ENCODE assay signal across 14 cellular contexts in genomic region chr1:79716481-79716880, GRCh38.
DNase-seq lines count a peak whose midpoint lies in the region; ATAC-seq and TF ChIP-seq lines count a peak whose summit lies in the region.
"Had no signal": no experiment of that assay in that cellular context is flagged by ENCODE, and none has a peak within 500 bp of the region (broad histone marks: within the 10 kb centered on the region; RNA-seq: fewer than 3 reads in every experiment).

No MANE protein-coding gene starts in this region.

- no peak overlapping the region for H3K4me3 ChIP-seq in astrocyte of the cerebellum (ENCODE audit: low read depth, low read length)
- no peak overlapping the region for H3K4me3 ChIP-seq in MM.1S (ENCODE audit: low read length)
- H3K4me3 ChIP-seq: adrenal gland, tibial artery had no signal

- no peak for ATAC-seq in GM18502 (IDR thresholded peaks at IDR 0.05; ENCODE audit: poor library complexity, unreplicated experiment)
- no peak for ATAC-seq in GM21529 (IDR thresholded peaks at IDR 0.05; ENCODE audit: unreplicated experiment)

- TF ChIP-seq CTCF in astrocyte of the cerebellum (IDR thresholded peaks at IDR 0.05; ENCODE audit: low read depth, low read length, missing control alignments) (no peak), MM.1S (IDR thresholded peaks at IDR 0.05; ENCODE audit: low read length) (no peak)

- H3K9me3 ChIP-seq in MM.1S (replicated peaks; ENCODE audit: insufficient read depth, low read length) = no peaks in the 10 kb centered on the region
- H3K9me3 ChIP-seq: adrenal gland, tibial artery had no signal

- no peak overlapping the region for H3K9ac ChIP-seq in MM.1S (ENCODE audit: low read length)

- H4K20me1 ChIP-seq in MM.1S (ENCODE audit: insufficient read depth, low read length) = no peaks in the 10 kb centered on the region

- no peaks in the 10 kb centered on the region for H3K79me2 ChIP-seq in MM.1S (ENCODE audit: low read length)

- in situ Hi-C loops in astrocyte of the cerebellum (cut with HindIII; ENCODE audit: low sequenced_read_pairs) = no loop called here

- H3K27me3 ChIP-seq in MM.1S (replicated peaks; ENCODE audit: insufficient read depth, low read length) = no peaks in the 10 kb centered on the region
- H3K27me3 ChIP-seq: adrenal gland, tibial artery had no signal

- H3K4me1 ChIP-seq in MM.1S (ENCODE audit: low read length) = peaks cover 5% of the 10 kb centered on the region
- H3K4me1 ChIP-seq: adrenal gland had no signal

- H3K27ac ChIP-seq in MM.1S (ENCODE audit: low read length) = no peak overlapping the region
- H3K27ac ChIP-seq: 22Rv1, adrenal gland, tibial artery had no signal

- DNase-seq in DMS53 (lab: John Stamatoyannopoulos, UW) (peak; percentile 29), DMS53 treated with DMSO at 0.1 percent for 48 hours (lab: John Stamatoyannopoulos, UW; ENCODE audit: unreplicated experiment) (no peak), astrocyte of the cerebellum (ENCODE audit: low read depth) (peak; percentile 91), glomerular visceral epithelial cell (ENCODE audit: extremely low spot score) (peak; percentile 25), superior temporal gyrus (ENCODE audit: extremely low spot score) (peak; percentile 31), MM.1S (no peak)
- DNase-seq: activated CD8-positive, alpha-beta memory T cell treated with anti-CD3 and anti-CD28 coated beads, Interleukin-2, amount 50 U/mL, for 4 hours; DMS 273 treated with DMSO at 0.1 percent for 48 hours; small intestine; tibial artery had no signal

- H2AFZ ChIP-seq in MM.1S (ENCODE audit: low read length) = no peak overlapping the region

- no peak overlapping the region for H3K4me2 ChIP-seq in MM.1S (ENCODE audit: low read depth, low read length)

- H3K9me2 ChIP-seq in MM.1S (replicated peaks; ENCODE audit: insufficient read depth, low read length) = no peaks in the 10 kb centered on the region

- H3F3A ChIP-seq in MM.1S (ENCODE audit: insufficient read depth, low read length) = 0 out of 2 replicates have a peak, but pooled peaks cover 3% of the 10 kb centered on the region

- H3K36me3 ChIP-seq in MM.1S (replicated peaks; ENCODE audit: insufficient read depth, low read length) = no peaks in the 10 kb centered on the region
- H3K36me3 ChIP-seq: adrenal gland, tibial artery had no signal

Comparison
In these comparisons a context has a peak if more than half of its experiments do, and no peak if none do; other contexts are left out.
1. DNase-seq: peak in DMS53 (single experiment), astrocyte of the cerebellum (single experiment), glomerular visceral epithelial cell (single experiment) and superior temporal gyrus (single experiment); none in DMS53 treated with DMSO at 0.1 percent for 48 hours (single experiment) and MM.1S (single experiment).